21 cellular contexts compared by ENCODE assay signal in the genomic region with DNA sequence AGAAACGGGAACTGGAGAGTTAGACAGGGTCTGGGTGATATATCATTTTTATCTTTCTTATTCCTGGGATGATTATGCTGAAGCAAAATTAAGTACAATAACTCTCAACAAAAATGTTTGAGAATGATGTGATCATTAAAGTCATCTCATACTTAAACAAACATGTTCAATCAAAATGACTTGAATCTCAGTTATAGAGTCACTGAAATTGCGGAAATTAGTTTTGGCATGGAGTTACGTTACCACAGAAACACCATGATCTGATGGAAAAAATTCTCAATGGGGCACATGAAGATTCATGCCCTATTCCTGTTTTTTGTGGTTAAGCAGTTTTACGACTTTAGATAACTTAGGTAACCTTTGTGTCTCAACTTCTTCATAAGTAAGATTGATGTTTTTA.
"Had no signal": no experiment of that assay in that cellular context is flagged by ENCODE, and none has a peak within 500 bp of the region (broad histone marks: within the 10 kb centered on the region; RNA-seq: fewer than 3 reads in every experiment).

No MANE protein-coding gene starts in this region.

- FAIRE-seq: RCC 7860 had no signal

- ATAC-seq: T-cell had no signal

- DNase-seq: KBM-7, MG63, NCI-H1092, NCI-H1105 treated with DMSO at 0.1 percent for 48 hours, NCI-H1417 treated with DMSO at 0.1 percent for 48 hours, NCI-H146, NCI-H187, NCI-H2029, NCI-H2081 treated with DMSO at 0.1 percent for 48 hours, NCI-H2171, NCI-H345, NCI-H446 treated with DMSO at 0.1 percent for 48 hours, NCI-H510A treated with DMSO at 0.1 percent for 48 hours, NCI-H526 treated with DMSO at 0.1 percent for 48 hours, NCI-H774, Right ventricle myocardium superior, RPMI8226, SK-N-SH, SW 1271, T-cell had no signal
